1 cellular context compared by ENCODE assay signal in the genomic region with DNA sequence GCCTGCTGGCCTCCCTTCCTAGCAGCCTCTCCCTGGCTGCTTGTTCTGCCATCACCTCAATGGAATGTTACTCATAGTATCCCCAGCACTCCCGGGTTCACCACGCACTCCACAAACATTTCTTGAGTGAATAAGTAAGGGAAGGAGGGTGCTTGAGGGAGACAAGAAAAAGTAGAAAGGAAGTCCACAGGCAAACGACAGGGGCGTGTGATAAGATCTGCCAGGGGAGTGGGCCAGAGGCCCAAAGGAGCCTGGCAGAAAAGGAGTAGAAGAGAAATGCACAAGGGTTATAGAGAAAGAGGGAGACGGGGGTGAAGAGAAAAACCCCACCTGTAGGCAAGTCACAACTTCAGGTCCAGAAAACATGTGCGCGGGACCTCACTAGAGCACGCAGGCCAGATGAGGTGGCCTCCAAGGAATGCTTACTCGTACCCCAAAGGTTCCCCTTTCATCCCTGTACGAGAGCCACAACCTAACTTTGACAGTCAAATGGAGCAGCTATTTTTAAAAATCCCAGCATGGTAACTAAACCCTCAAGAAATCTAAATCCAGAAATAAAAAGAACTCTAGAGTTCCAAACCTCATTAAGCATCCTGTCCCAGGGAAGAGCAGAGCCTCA.
TF ChIP-seq lines count a peak whose summit lies in the region.

No MANE protein-coding gene starts in this region.

TF ChIP-seq in SK-N-SH treated with all-trans-retinoic acid at 6 μM for 48 hours, 23 proteins besides CTCF, POLR2A, EP300 and RAD21 (continued from another document):
- TF ChIP-seq, protein P1, sequence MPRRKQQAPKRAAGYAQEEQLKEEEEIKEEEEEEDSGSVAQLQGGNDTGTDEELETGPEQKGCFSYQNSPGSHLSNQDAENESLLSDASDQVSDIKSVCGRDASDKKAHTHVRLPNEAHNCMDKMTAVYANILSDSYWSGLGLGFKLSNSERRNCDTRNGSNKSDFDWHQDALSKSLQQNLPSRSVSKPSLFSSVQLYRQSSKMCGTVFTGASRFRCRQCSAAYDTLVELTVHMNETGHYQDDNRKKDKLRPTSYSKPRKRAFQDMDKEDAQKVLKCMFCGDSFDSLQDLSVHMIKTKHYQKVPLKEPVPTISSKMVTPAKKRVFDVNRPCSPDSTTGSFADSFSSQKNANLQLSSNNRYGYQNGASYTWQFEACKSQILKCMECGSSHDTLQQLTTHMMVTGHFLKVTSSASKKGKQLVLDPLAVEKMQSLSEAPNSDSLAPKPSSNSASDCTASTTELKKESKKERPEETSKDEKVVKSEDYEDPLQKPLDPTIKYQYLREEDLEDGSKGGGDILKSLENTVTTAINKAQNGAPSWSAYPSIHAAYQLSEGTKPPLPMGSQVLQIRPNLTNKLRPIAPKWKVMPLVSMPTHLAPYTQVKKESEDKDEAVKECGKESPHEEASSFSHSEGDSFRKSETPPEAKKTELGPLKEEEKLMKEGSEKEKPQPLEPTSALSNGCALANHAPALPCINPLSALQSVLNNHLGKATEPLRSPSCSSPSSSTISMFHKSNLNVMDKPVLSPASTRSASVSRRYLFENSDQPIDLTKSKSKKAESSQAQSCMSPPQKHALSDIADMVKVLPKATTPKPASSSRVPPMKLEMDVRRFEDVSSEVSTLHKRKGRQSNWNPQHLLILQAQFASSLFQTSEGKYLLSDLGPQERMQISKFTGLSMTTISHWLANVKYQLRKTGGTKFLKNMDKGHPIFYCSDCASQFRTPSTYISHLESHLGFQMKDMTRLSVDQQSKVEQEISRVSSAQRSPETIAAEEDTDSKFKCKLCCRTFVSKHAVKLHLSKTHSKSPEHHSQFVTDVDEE (CRISPR knock-in tag; IDR thresholded peaks at IDR 0.05), result no peak
- TF ChIP-seq, protein P2, sequence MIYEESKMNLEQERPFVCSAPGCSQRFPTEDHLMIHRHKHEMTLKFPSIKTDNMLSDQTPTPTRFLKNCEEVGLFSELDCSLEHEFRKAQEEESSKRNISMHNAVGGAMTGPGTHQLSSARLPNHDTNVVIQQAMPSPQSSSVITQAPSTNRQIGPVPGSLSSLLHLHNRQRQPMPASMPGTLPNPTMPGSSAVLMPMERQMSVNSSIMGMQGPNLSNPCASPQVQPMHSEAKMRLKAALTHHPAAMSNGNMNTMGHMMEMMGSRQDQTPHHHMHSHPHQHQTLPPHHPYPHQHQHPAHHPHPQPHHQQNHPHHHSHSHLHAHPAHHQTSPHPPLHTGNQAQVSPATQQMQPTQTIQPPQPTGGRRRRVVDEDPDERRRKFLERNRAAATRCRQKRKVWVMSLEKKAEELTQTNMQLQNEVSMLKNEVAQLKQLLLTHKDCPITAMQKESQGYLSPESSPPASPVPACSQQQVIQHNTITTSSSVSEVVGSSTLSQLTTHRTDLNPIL (CRISPR knock-in tag; IDR thresholded peaks at IDR 0.05; ENCODE audit: low read depth), result no peak
- TF ChIP-seq, protein P3, sequence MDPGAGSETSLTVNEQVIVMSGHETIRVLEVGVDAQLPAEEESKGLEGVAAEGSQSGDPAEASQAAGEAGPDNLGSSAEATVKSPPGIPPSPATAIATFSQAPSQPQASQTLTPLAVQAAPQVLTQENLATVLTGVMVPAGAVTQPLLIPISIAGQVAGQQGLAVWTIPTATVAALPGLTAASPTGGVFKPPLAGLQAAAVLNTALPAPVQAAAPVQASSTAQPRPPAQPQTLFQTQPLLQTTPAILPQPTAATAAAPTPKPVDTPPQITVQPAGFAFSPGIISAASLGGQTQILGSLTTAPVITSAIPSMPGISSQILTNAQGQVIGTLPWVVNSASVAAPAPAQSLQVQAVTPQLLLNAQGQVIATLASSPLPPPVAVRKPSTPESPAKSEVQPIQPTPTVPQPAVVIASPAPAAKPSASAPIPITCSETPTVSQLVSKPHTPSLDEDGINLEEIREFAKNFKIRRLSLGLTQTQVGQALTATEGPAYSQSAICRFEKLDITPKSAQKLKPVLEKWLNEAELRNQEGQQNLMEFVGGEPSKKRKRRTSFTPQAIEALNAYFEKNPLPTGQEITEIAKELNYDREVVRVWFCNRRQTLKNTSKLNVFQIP (CRISPR knock-in tag; IDR thresholded peaks at IDR 0.05; ENCODE audit: borderline replicate concordance, low read depth), result no peak
- TF ChIP-seq TCF4 (CRISPR knock-in tag; IDR thresholded peaks at IDR 0.05; ENCODE audit: borderline replicate concordance), result no peak
- no peak for TF ChIP-seq ESRRG (CRISPR knock-in tag; IDR thresholded peaks at IDR 0.05)
- no peak for TF ChIP-seq BACH2 (CRISPR knock-in tag; IDR thresholded peaks at IDR 0.05; ENCODE audit: borderline replicate concordance)
- TF ChIP-seq, protein P4, sequence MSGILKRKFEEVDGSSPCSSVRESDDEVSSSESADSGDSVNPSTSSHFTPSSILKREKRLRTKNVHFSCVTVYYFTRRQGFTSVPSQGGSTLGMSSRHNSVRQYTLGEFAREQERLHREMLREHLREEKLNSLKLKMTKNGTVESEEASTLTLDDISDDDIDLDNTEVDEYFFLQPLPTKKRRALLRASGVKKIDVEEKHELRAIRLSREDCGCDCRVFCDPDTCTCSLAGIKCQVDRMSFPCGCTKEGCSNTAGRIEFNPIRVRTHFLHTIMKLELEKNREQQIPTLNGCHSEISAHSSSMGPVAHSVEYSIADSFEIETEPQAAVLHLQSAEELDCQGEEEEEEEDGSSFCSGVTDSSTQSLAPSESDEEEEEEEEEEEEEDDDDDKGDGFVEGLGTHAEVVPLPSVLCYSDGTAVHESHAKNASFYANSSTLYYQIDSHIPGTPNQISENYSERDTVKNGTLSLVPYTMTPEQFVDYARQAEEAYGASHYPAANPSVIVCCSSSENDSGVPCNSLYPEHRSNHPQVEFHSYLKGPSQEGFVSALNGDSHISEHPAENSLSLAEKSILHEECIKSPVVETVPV (CRISPR knock-in tag; IDR thresholded peaks at IDR 0.05), result no peak
- no peak for TF ChIP-seq ZC3H10 (CRISPR knock-in tag; IDR thresholded peaks at IDR 0.05)
- TF ChIP-seq, protein P5, sequence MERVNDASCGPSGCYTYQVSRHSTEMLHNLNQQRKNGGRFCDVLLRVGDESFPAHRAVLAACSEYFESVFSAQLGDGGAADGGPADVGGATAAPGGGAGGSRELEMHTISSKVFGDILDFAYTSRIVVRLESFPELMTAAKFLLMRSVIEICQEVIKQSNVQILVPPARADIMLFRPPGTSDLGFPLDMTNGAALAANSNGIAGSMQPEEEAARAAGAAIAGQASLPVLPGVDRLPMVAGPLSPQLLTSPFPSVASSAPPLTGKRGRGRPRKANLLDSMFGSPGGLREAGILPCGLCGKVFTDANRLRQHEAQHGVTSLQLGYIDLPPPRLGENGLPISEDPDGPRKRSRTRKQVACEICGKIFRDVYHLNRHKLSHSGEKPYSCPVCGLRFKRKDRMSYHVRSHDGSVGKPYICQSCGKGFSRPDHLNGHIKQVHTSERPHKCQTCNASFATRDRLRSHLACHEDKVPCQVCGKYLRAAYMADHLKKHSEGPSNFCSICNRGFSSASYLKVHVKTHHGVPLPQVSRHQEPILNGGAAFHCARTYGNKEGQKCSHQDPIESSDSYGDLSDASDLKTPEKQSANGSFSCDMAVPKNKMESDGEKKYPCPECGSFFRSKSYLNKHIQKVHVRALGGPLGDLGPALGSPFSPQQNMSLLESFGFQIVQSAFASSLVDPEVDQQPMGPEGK (CRISPR knock-in tag; IDR thresholded peaks at IDR 0.05; ENCODE audit: borderline replicate concordance), result no peak
- no peak for TF ChIP-seq ARNTL (CRISPR knock-in tag; IDR thresholded peaks at IDR 0.05; ENCODE audit: borderline replicate concordance, low read depth)
- TF ChIP-seq ZFP3 (CRISPR knock-in tag; IDR thresholded peaks at IDR 0.05), result no peak
- TF ChIP-seq TOX (CRISPR knock-in tag; IDR thresholded peaks at IDR 0.05; ENCODE audit: borderline replicate concordance), result no peak
TF ChIP-seq in SK-N-SH treated with all-trans-retinoic acid at 6 μM for 48 hours: peak in this region for 0.
